In the genomic region with DNA sequence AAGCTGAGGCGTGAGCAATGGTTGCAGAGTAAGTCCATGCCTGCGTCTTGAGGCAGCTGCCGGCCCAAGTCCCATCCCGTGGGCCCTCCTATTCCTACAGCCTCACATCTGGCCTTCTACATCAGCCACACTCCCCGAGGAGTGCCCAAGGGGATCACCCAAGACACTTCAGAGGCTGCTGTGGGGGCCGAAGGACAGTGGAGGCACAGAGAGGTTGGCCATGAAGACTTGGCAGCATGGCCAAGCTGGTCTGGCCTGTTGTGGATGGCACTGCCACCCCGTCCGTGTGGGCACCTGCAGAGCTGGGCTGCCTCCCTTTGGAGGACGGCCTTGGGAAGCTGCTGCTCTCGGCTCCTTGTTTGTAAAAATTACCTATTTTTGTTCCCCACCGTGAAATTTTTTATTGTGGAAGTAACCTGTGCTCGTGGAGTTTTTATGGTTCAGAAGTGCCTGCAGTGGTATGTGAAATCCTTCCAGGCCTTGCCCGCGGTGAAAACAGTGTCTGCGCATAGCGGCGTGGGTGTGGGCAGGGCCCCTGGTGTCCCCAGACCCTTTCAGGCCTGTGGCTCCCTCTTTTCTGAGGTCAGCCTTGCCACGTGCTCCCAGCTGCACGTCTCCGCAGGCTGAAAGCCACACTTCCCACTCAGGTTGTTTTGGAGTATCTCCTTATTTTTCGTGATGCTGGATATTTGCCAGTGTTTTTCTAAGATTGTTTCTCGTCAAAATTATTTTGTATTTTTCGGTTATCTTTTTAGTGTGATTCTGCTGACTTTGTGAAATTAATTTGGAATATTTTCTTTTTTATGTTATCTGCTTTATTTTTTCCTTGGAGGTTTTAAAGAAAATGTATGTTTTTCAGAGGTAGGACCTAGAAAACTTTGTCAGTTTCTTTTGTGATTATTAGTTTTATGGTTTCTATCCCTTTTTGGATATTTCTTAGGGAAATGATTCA, we compare ENCODE assay signal across 20 cellular contexts. TPM values are rescaled to one million over a fixed set of nuclear protein-coding genes. Genes with fewer than 3 reads are reported as not detected.
DNase-seq lines count a peak whose midpoint lies in the region; ATAC-seq, FAIRE-seq and TF ChIP-seq lines count a peak whose summit lies in the region.
"Had no signal": no experiment of that assay in that cellular context is flagged by ENCODE, and none has a peak within 500 bp of the region (broad histone marks: within the 10 kb centered on the region; RNA-seq: fewer than 3 reads in every experiment).

No MANE protein-coding gene starts in this region.

- no peak overlapping the region for H3K4me3 ChIP-seq in A549
- no peak overlapping the region for H3K4me3 ChIP-seq in adipocyte (ENCODE audit: low read length)
- no peak overlapping the region for H3K4me3 ChIP-seq in left ventricle myocardium inferior
- H3K4me3 ChIP-seq in sigmoid colon = no peak overlapping the region
- H3K4me3 ChIP-seq: GM23248, left lung, pancreas, smooth muscle cell had no signal

- POLR2A ChIA-PET in A549 (lab: Yijun Ruan, JAX) = no interaction called here

- intact Hi-C loops in left ventricle myocardium inferior (cut with micrococcal nuclease) (no loop called here), sigmoid colon (cut with DNase I) (loop anchor here (10.0 kb wide), 1 partner anchor 334 kb away; no protein-coding TSS in a partner anchor)

- TF ChIP-seq RAD21 in A549 (conservative IDR thresholded peaks at IDR 0.05 in 1 of 2, IDR thresholded peaks at IDR 0.05 in 1 of 2) = no peak

- FAIRE-seq in A549 (lab: Jason Lieb, UNC) = no peak
- FAIRE-seq: pancreas had no signal

- peak overlapping the region; percentile 9 for H3K9ac ChIP-seq in adipocyte (ENCODE audit: low read length)

- DNase-seq in A549 (ENCODE audit: low read depth in 1 of 2, low spot score in 1 of 2) = no peak
- no peak for DNase-seq in adipocyte (ENCODE audit: low read depth)
- peak; percentile 18 for DNase-seq in left ventricle myocardium inferior
- DNase-seq in sigmoid colon = peak; percentile 61
- no peak for DNase-seq in NCI-H1417 (lab: John Stamatoyannopoulos, UW)
- DNase-seq: activated CD4-positive, alpha-beta T cell treated with anti-CD3 and anti-CD28 coated beads, Interleukin-2, amount 10 ng/mL, durations not matched to agents 7 days and 5 days; activated CD8-positive, alpha-beta memory T cell treated with anti-CD3 and anti-CD28 coated beads, Interleukin-2, amount 50 U/mL, for 48 hours; activated gamma-delta T cell treated with Interleukin-2 at 50 U/mL for 16 hours; amygdala; CD8-positive, alpha-beta T cell; DMS79; foreskin fibroblast; GM23248; NCI-H146 had no signal

- WGBS in A549 (ENCODE audit: missing lambda C conversion rate) = 95% methylated on average over 18 of the region's 23 CpGs
- WGBS in sigmoid colon, 2 donors = 92 to 93% methylated on average over 23 of the region's 23 CpGs

- no peak for TF ChIP-seq CTCF in A549 (IDR thresholded peaks at IDR 0.05)
- no peak for TF ChIP-seq CTCF in left ventricle myocardium inferior (IDR thresholded peaks at IDR 0.05; ENCODE audit: borderline replicate concordance)
- no peak for TF ChIP-seq CTCF in sigmoid colon (IDR thresholded peaks at IDR 0.05)

- TF ChIP-seq EP300 in A549 (IDR thresholded peaks at IDR 0.05) = no peak
- TF ChIP-seq EP300 in sigmoid colon (IDR thresholded peaks at IDR 0.05) = no peak

- CTCF ChIA-PET in A549 (lab: Yijun Ruan, JAX) = interaction anchor here (5.0 kb wide), 1 partner anchor 11 kb away, joined by 38 read pairs; no protein-coding TSS in a partner anchor

- H3K27ac ChIP-seq in A549 (no peak overlapping the region), left ventricle myocardium inferior (replicated peaks) (peak overlapping the region; percentile 89), sigmoid colon (peak overlapping the region; percentile 79 to 91 (median 86))
- H3K27ac ChIP-seq: GM23248, left lung, pancreas had no signal

- H3K36me3 ChIP-seq in adipocyte (ENCODE audit: control insufficient read depth, insufficient read depth, low read length, severe bottlenecking) = peaks cover 18% of the 10 kb centered on the region
- peaks cover 14% of the 10 kb centered on the region for H3K36me3 ChIP-seq in left ventricle myocardium inferior
- H3K36me3 ChIP-seq in sigmoid colon = peaks cover 0 to 4% (median 0%) of the 10 kb centered on the region in 4 donors

- H3K4me1 ChIP-seq in A549 (no peaks in the 10 kb centered on the region), adipocyte (ENCODE audit: control insufficient read depth, insufficient read depth, low read length) (peaks cover 45% of the 10 kb centered on the region), left ventricle myocardium inferior (peaks cover 93% of the 10 kb centered on the region), sigmoid colon (peaks cover 0 to 82% (median 72%) of the 10 kb centered on the region in 4 donors)
- H3K4me1 ChIP-seq: pancreas had no signal

- TF ChIP-seq POLR2A in A549 (IDR thresholded peaks at IDR 0.05; ENCODE audit: low read length) (no peak), sigmoid colon (IDR thresholded peaks at IDR 0.05) (no peak)

- H3K27me3 ChIP-seq in adipocyte (replicated peaks; ENCODE audit: control insufficient read depth, insufficient read depth, low read length) = no peaks in the 10 kb centered on the region
- H3K27me3 ChIP-seq in left ventricle myocardium inferior (ENCODE audit: low read depth) = no peaks in the 10 kb centered on the region
- no peaks in the 10 kb centered on the region for H3K27me3 ChIP-seq in sigmoid colon
- H3K27me3 ChIP-seq: left lung, pancreas had no signal

- no peak overlapping the region for H3K4me2 ChIP-seq in A549

- no peak for ATAC-seq in A549
- ATAC-seq in GM18907 (IDR thresholded peaks at IDR 0.05; ENCODE audit: unreplicated experiment) = no peak
- no peak for ATAC-seq in HG03095 (IDR thresholded peaks at IDR 0.05; ENCODE audit: unreplicated experiment)
- ATAC-seq in GM18519 (IDR thresholded peaks at IDR 0.05; ENCODE audit: low FRiP score, unreplicated experiment) = no peak
- ATAC-seq: CD8-positive, alpha-beta T cell; left lung; pancreas had no signal

- no peaks in the 10 kb centered on the region for H3K9me3 ChIP-seq in A549
- no peaks in the 10 kb centered on the region for H3K9me3 ChIP-seq in adipocyte (ENCODE audit: control insufficient read depth, low read length)
- no peaks in the 10 kb centered on the region for H3K9me3 ChIP-seq in left ventricle myocardium inferior (replicated peaks)
- H3K9me3 ChIP-seq in sigmoid colon = no peaks in the 10 kb centered on the region
- H3K9me3 ChIP-seq: left lung, pancreas had no signal

TF ChIP-seq in A549, 52 proteins besides CTCF, POLR2A, EP300 and RAD21:
- TF ChIP-seq PHF8 (IDR thresholded peaks at IDR 0.05; ENCODE audit: borderline replicate concordance, low read depth) (no peak), CHD4 (IDR thresholded peaks at IDR 0.05; ENCODE audit: borderline replicate concordance) (no peak), RCOR1 (IDR thresholded peaks at IDR 0.05; ENCODE audit: low read depth, low read length) (no peak), MAFK (IDR thresholded peaks at IDR 0.05; ENCODE audit: partially characterized antibody) (peak; percentile 73)

RNA-seq across cellular contexts. Expression of a gene that starts 20.6 kb away (rescaled TPM):
- polyA plus RNA-seq in A549 (2011; rRNA removed) (12.7 and 26.9 TPM in 2 replicates), A549 (2017; fragmentation: RNase III; extraction: RNeasy Plus Mini Kit Qiagen cat#74134 plus additional on column Dnase treatment) (40.4 to 43.1 TPM (median 40.6 TPM) in 3 replicates), sigmoid colon (10 to 100 TPM in 2 of 3 donors, 1 to 10 TPM in 1; 9.7 to 31.9 (median 15.0) TPM)
- polyA plus RNA-seq in A549 (2012; cell fraction: cytosol; rRNA removed) = 46.9 and 53.8 TPM in 2 replicates
- 34.0 and 36.1 TPM in 2 replicates for polyA plus RNA-seq in A549 (2012; cell fraction: nucleus; rRNA removed)
- polyA minus RNA-seq in A549 (2011; rRNA and poly(A)+ RNA removed) = 6.0 and 9.4 TPM in 2 replicates
- total RNA-seq in left ventricle myocardium inferior (70.7 TPM), sigmoid colon (10 to 100 TPM; 18.3 to 38.8 (median 22.0) TPM)

RNA-seq across cellular contexts. Expression of a gene that starts 39.7 kb away (rescaled TPM):
- polyA plus RNA-seq in A549 (2011; rRNA removed) (0.59 and 0.62 TPM in 2 replicates), A549 (2017; fragmentation: RNase III; extraction: RNeasy Plus Mini Kit Qiagen cat#74134 plus additional on column Dnase treatment) (0.34 to 0.54 TPM (median 0.46 TPM) in 3 replicates), sigmoid colon (100 to 1,000 TPM in 1 of 3 donors, 10 to 100 TPM in 2; 21.0 to 103 (median 60.5) TPM)
- 0.27 and 0.32 TPM in 2 replicates for polyA plus RNA-seq in A549 (2012; cell fraction: cytosol; rRNA removed)
- polyA plus RNA-seq in A549 (2012; cell fraction: nucleus; rRNA removed) = 0.65 and 1.1 TPM in 2 replicates
- polyA minus RNA-seq in A549 (2011; rRNA and poly(A)+ RNA removed) = 0.29 and 1.1 TPM in 2 replicates
- total RNA-seq in left ventricle myocardium inferior (18.6 TPM), sigmoid colon (10 to 100 TPM; 14.7 to 82.0 (median 48.5) TPM)

Comparison
In these comparisons a context has a peak if more than half of its experiments do, and no peak if none do; other contexts are left out.
1. DNase-seq: peak in left ventricle myocardium inferior (single experiment) and sigmoid colon (single experiment); none in A549 (0 of 2), adipocyte (single experiment) and NCI-H1417 (0 of 3).
2. H3K27ac ChIP-seq: peak in left ventricle myocardium inferior (single experiment) and sigmoid colon (4 of 4); none in A549 (0 of 2).